ENCODE assay signal across 10 cellular contexts in the genomic region with DNA sequence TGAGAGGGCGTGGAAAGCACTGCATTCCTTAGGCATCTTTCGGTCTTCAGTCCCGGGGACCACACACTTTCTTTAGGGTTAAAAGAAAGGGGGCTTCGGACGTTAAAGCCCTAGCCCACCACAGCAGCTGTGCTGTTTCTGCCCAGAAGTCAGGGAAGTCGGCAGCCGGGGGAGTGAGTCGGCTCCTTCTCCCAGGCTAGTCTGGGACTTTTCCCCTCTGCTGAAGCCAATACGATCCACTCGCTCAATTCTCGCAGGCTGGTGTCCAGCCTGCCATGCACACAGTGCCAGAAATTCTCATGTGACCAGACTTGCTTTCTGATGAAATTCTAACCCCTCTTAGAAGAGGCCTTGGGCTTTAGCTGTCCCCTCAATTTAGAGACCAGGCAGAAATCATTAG.
A peak's percentile ranks its signal among the peaks of the same experiment; 100 is the strongest.
DNase-seq lines count a peak whose midpoint lies in the region; ATAC-seq, FAIRE-seq and TF ChIP-seq lines count a peak whose summit lies in the region.
"Had no signal": no experiment of that assay in that cellular context is flagged by ENCODE, and none has a peak within 500 bp of the region (broad histone marks: within the 10 kb centered on the region; RNA-seq: fewer than 3 reads in every experiment).

No MANE protein-coding gene starts in this region.

- TF ChIP-seq POLR2A in upper lobe of left lung (IDR thresholded peaks at IDR 0.05) = no peak

- no peak for TF ChIP-seq EP300 in upper lobe of left lung (IDR thresholded peaks at IDR 0.05)

- DNase-seq in Panc1 (ENCODE audit: low read depth, low spot score) (no peak), upper lobe of left lung (no peak), NCI-H82 (lab: John Stamatoyannopoulos, UW) (no peak), urothelium cell line (ENCODE audit: low spot score) (no peak), ecto neural progenitor cell (ENCODE audit: low spot score) (no peak)
- DNase-seq: islet precursor cell, MM.1S had no signal

- H3K27me3 ChIP-seq in Panc1 (ENCODE audit: control insufficient read depth, insufficient read depth, low read length) = no peaks in the 10 kb centered on the region
- H3K27me3 ChIP-seq in esophagus (ENCODE audit: control insufficient read depth in 1 of 2, insufficient read depth in 2 of 2, low read length in 2 of 2) = no peaks in the 10 kb centered on the region
- no peaks in the 10 kb centered on the region for H3K27me3 ChIP-seq in mucosa of stomach (ENCODE audit: control insufficient read depth, insufficient read depth, low read length)
- no peaks in the 10 kb centered on the region for H3K27me3 ChIP-seq in upper lobe of left lung

- H3K4me3 ChIP-seq in Panc1 (ENCODE audit: low read depth in 2 of 2, low read length in 2 of 2) (peak overlapping the region; percentile 21 to 36), esophagus (ENCODE audit: low read depth in 1 of 2, low read length in 2 of 2) (peak overlapping the region in 1 of 2 donors; percentile 15), mucosa of stomach (ENCODE audit: low read length) (peak overlapping the region; percentile 7), upper lobe of left lung (peak overlapping the region in 3 of 4 donors; percentile 27 to 32 (median 27))

- intact Hi-C loops in Panc1 (cut with micrococcal nuclease; ENCODE audit: unreplicated experiment) = loop anchor here (10.0 kb wide), 1 partner anchor 179 kb away; no protein-coding TSS in a partner anchor

- in situ Hi-C loops in Panc1 (cut with HindIII; ENCODE audit: low pct_unique_long_range_greater_than_20kb, low sequenced_read_pairs) = no loop called here

- POLR2A ChIA-PET in Panc1 (lab: Charles Lee) = no interaction called here

- 42 to 61% methylated on average over 11 of the region's 11 CpGs for WGBS in esophagus, 2 donors
- WGBS in upper lobe of left lung, 2 donors = 70 to 88% methylated on average over 11 of the region's 11 CpGs

- CTCF ChIA-PET in Panc1 (lab: Charles Lee) = no interaction called here

- ATAC-seq in Panc1 = peak; percentile 43; the same call in 1 of the 2 replicates
- ATAC-seq in upper lobe of left lung (ENCODE audit: low FRiP score in 2 of 2) = peak in 1 of 2 donors; percentile 51
- ATAC-seq in GM21576 (IDR thresholded peaks at IDR 0.05; ENCODE audit: unreplicated experiment) = no peak

- no peaks in the 10 kb centered on the region for H3K9me3 ChIP-seq in Panc1 (ENCODE audit: control insufficient read depth, insufficient read depth, low read depth, low read length)
- H3K9me3 ChIP-seq in esophagus (ENCODE audit: control insufficient read depth in 2 of 2, insufficient read depth in 1 of 2, low read depth in 1 of 2, low read length in 1 of 2) = no peaks in the 10 kb centered on the region
- H3K9me3 ChIP-seq in mucosa of stomach (ENCODE audit: control insufficient read depth, low read length) = no peaks in the 10 kb centered on the region
- H3K9me3 ChIP-seq in upper lobe of left lung = no peaks in the 10 kb centered on the region

- H3K4me1 ChIP-seq in Panc1 (ENCODE audit: control insufficient read depth, insufficient read depth, low read length) (peaks cover 64% of the 10 kb centered on the region), esophagus (ENCODE audit: control insufficient read depth in 2 of 2, insufficient read depth in 2 of 2, low read length in 1 of 2) (peaks cover 13 to 24% of the 10 kb centered on the region in 2 donors), mucosa of stomach (ENCODE audit: control insufficient read depth, insufficient read depth, low read length) (peaks cover 69% of the 10 kb centered on the region), upper lobe of left lung (peaks cover 29 to 48% (median 41%) of the 10 kb centered on the region in 4 donors)

- no peaks in the 10 kb centered on the region for H3K36me3 ChIP-seq in Panc1 (ENCODE audit: control insufficient read depth, insufficient read depth, low read length)
- H3K36me3 ChIP-seq in esophagus (ENCODE audit: control insufficient read depth in 2 of 2, insufficient read depth in 2 of 2, low read length in 1 of 2) = no peaks in the 10 kb centered on the region
- H3K36me3 ChIP-seq in mucosa of stomach (ENCODE audit: control insufficient read depth, insufficient read depth, low read length) = no peaks in the 10 kb centered on the region
- H3K36me3 ChIP-seq in upper lobe of left lung = peaks cover 0 to 4% (median 0%) of the 10 kb centered on the region in 4 donors

- no TSS peak for BruUV-seq in Panc1 (replicated peaks; lab: Mats Ljungman, UMichigan)

- H3K9ac ChIP-seq in mucosa of stomach (ENCODE audit: low read length) = peak overlapping the region; percentile 51

- H3K27ac ChIP-seq in Panc1 (ENCODE audit: low read length) = peak overlapping the region; percentile 93
- H3K27ac ChIP-seq in esophagus (ENCODE audit: low read depth in 2 of 2, low read length in 1 of 2) = peak overlapping the region; percentile 24 to 33
- peak overlapping the region in 2 of 4 donors; percentile 55 for H3K27ac ChIP-seq in upper lobe of left lung

- TF ChIP-seq CTCF in Panc1 (IDR thresholded peaks at IDR 0.05) = no peak
- no peak for TF ChIP-seq CTCF in upper lobe of left lung (IDR thresholded peaks at IDR 0.05)

- no peak for FAIRE-seq in urothelium cell line (lab: Jason Lieb, UNC)
